Comparison of ENCODE assay signal across 1 cellular context in genomic region chr2:37654419-37654818, GRCh38.
TF ChIP-seq lines count a peak whose summit lies in the region.

No MANE protein-coding gene starts in this region.

TF ChIP-seq in H1, 55 proteins besides CTCF, POLR2A, EP300 and RAD21:
- TF ChIP-seq USF2 (IDR thresholded peaks at IDR 0.05; ENCODE audit: low read length): no peak
TF ChIP-seq in H1: peak in this region for 0.
